ENCODE assay signal across 24 cellular contexts in the genomic region with DNA sequence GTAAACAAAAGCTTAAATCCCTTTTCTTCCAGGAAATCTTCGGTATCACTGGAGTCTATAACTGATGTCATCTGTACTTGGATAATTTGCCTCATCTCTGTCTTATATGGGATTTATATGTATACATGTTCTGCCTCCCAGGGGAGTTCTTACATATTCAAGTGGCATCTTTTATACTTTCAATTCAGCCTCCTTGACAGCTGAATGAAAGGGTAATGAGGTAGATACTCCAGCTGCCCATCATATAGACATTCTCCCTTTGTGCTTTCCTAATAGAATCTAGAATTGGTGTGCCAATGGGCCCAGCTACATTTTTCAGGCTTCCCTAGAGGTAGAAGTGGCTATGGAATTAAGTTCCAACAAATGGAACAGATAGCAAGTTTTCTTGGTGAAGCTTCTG.
"Had no signal": no experiment of that assay in that cellular context is flagged by ENCODE, and none has a peak within 500 bp of the region (broad histone marks: within the 10 kb centered on the region; RNA-seq: fewer than 3 reads in every experiment).

No MANE protein-coding gene starts in this region.

- DNase-seq: activated CD4-positive, alpha-beta memory T cell treated with anti-CD3 and anti-CD28 coated beads, Interleukin-2, amount 10 ng/mL, durations not matched to agents 7 days and 5 days; activated CD4-positive, alpha-beta T cell treated with anti-CD3 and anti-CD28 coated beads for 1 hour; activated CD4-positive, alpha-beta T cell treated with anti-CD3 and anti-CD28 coated beads for 4 hours; activated CD4-positive, alpha-beta T cell treated with anti-CD3 and anti-CD28 coated beads, Interleukin-2, amount 10 ng/mL, durations not matched to agents 7 days and 5 days; activated CD4-positive, alpha-beta T cell treated with anti-CD3 and anti-CD28 coated beads, Interleukin-2, amount 50 U/mL, for 4 hours; activated CD8-positive, alpha-beta memory T cell treated with anti-CD3 and anti-CD28 coated beads, Interleukin-2, amount 50 U/mL, for 48 hours; activated gamma-delta T cell; activated naive CD4-positive, alpha-beta T cell; activated naive CD4-positive, alpha-beta T cell treated with anti-CD3 and anti-CD28 coated beads, Interleukin-2, amount 50 U/mL, for 16 hours; activated T-cell treated with anti-CD3 and anti-CD28 coated beads for 4 hours; activated T-cell treated with anti-CD3 and anti-CD28 coated beads, Interleukin-2, amount 50 U/mL, for 24 hours; activated T-cell treated with anti-CD3 and anti-CD28 coated beads, Interleukin-2, amount 50 U/mL, for 72 hours; amniotic stem cell; anterior cingulate cortex; brain microvascular endothelial cell; dorsolateral prefrontal cortex; effector memory CD4-positive, alpha-beta T cell; endodermal cell; foreskin fibroblast; head of caudate nucleus; T-helper 2 cell had no signal

- H3K4me3 Mint-ChIP-seq: activated CD4-positive, alpha-beta memory T cell treated with anti-CD3 and anti-CD28 coated beads, Interleukin-2, amount 10 ng/mL, durations not matched to agents 7 days and 5 days; activated CD4-positive, alpha-beta T cell treated with anti-CD3 and anti-CD28 coated beads, Interleukin-2, amount 10 ng/mL, durations not matched to agents 7 days and 5 days; activated naive CD8-positive, alpha-beta T cell; activated T-cell treated with anti-CD3 and anti-CD28 coated beads, Interleukin-2, amount 50 U/mL, for 24 hours; activated T-cell treated with anti-CD3 and anti-CD28 coated beads, Interleukin-2, amount 50 U/mL, for 72 hours; central memory CD8-positive, alpha-beta T cell; dendritic cell treated with granulocyte-macrophage colony-stimulating factor and Interleukin-4, amounts not matched to agents 40 ng/mL and 50 ng/mL, for 4 days; endodermal cell had no signal

- H3K27me3 Mint-ChIP-seq: activated CD4-positive, alpha-beta memory T cell treated with anti-CD3 and anti-CD28 coated beads, Interleukin-2, amount 10 ng/mL, durations not matched to agents 7 days and 5 days; activated CD4-positive, alpha-beta T cell treated with anti-CD3 and anti-CD28 coated beads, Interleukin-2, amount 10 ng/mL, durations not matched to agents 7 days and 5 days; activated naive CD8-positive, alpha-beta T cell; activated T-cell treated with anti-CD3 and anti-CD28 coated beads, Interleukin-2, amount 50 U/mL, for 24 hours; central memory CD8-positive, alpha-beta T cell; dendritic cell treated with granulocyte-macrophage colony-stimulating factor and Interleukin-4, amounts not matched to agents 40 ng/mL and 50 ng/mL, for 4 days had no signal

- H3K36me3 Mint-ChIP-seq: activated naive CD8-positive, alpha-beta T cell had no signal

- H3K27ac Mint-ChIP-seq: activated CD4-positive, alpha-beta memory T cell treated with anti-CD3 and anti-CD28 coated beads, Interleukin-2, amount 10 ng/mL, durations not matched to agents 7 days and 5 days; activated CD4-positive, alpha-beta T cell treated with anti-CD3 and anti-CD28 coated beads, Interleukin-2, amount 10 ng/mL, durations not matched to agents 7 days and 5 days; activated naive CD8-positive, alpha-beta T cell; activated T-cell treated with anti-CD3 and anti-CD28 coated beads, Interleukin-2, amount 50 U/mL, for 24 hours; activated T-cell treated with anti-CD3 and anti-CD28 coated beads, Interleukin-2, amount 50 U/mL, for 72 hours; dendritic cell treated with granulocyte-macrophage colony-stimulating factor and Interleukin-4, amounts not matched to agents 40 ng/mL and 50 ng/mL, for 4 days; endodermal cell had no signal

- H3K9me3 Mint-ChIP-seq: dendritic cell treated with granulocyte-macrophage colony-stimulating factor and Interleukin-4, amounts not matched to agents 40 ng/mL and 50 ng/mL, for 4 days; endodermal cell had no signal

- H3K4me1 Mint-ChIP-seq: activated CD4-positive, alpha-beta memory T cell treated with anti-CD3 and anti-CD28 coated beads, Interleukin-2, amount 10 ng/mL, durations not matched to agents 7 days and 5 days; activated CD4-positive, alpha-beta T cell treated with anti-CD3 and anti-CD28 coated beads, Interleukin-2, amount 10 ng/mL, durations not matched to agents 7 days and 5 days; central memory CD8-positive, alpha-beta T cell had no signal
